ENCODE assay signal across 8 cellular contexts in genomic region chr6:89951574-89952360, GRCh38. TPM values are rescaled to one million over a fixed set of nuclear protein-coding genes. Genes with fewer than 3 reads are reported as not detected.
DNase-seq lines count a peak whose midpoint lies in the region; ATAC-seq and TF ChIP-seq lines count a peak whose summit lies in the region.

No MANE protein-coding gene starts in this region.

- H3K27ac ChIP-seq in CD8-positive, alpha-beta T cell (ENCODE audit: low read depth, low read length), result peak overlapping the region; percentile 47
- H3K27ac ChIP-seq in KOPT-K1 (ENCODE audit: low read depth, low read length, poor library complexity, severe bottlenecking), result peak overlapping the region; percentile 44
- no peak overlapping the region for H3K27ac ChIP-seq in lung (ENCODE audit: low read depth in 1 of 2, low read length in 1 of 2)

- intact Hi-C loops in CD8-positive, alpha-beta T cell (cut with DNase I, micrococcal nuclease), result loop anchor here (1.0 to 10.0 kb wide), 2 partner anchors 133 to 323 kb away; no protein-coding TSS in a partner anchor

- no peak overlapping the region for H3K4me3 ChIP-seq in CD8-positive, alpha-beta T cell (ENCODE audit: low read depth, low read length)
- H3K4me3 ChIP-seq in lung, result no peak overlapping the region

- H3K9me3 Mint-ChIP-seq in CD8-positive, alpha-beta T cell, result no peaks in the 10 kb centered on the region

- peaks cover 72% of the 10 kb centered on the region for H3K4me1 Mint-ChIP-seq in CD8-positive, alpha-beta T cell (ENCODE audit: low read depth)

- no peaks in the 10 kb centered on the region for H3K27me3 ChIP-seq in CD8-positive, alpha-beta T cell (ENCODE audit: insufficient read depth, low read length)
- H3K27me3 ChIP-seq in lung (ENCODE audit: control insufficient read depth, insufficient read depth), result no peaks in the 10 kb centered on the region

- ATAC-seq in CD8-positive, alpha-beta T cell, result no peak
- peak; percentile 20 for ATAC-seq in lung (ENCODE audit: insufficient read depth, low FRiP score)
- no peak for ATAC-seq in HG03045 (IDR thresholded peaks at IDR 0.05; ENCODE audit: unreplicated experiment)
- no peak for ATAC-seq in GM18519 (IDR thresholded peaks at IDR 0.05; ENCODE audit: low FRiP score, unreplicated experiment)

- WGBS in lung, 2 donors, result 62 to 70% methylated on average over 19 of the region's 19 CpGs

- DNase-seq in CD8-positive, alpha-beta T cell, result no peak
- DNase-seq in anterior cingulate cortex (lab: John Stamatoyannopoulos, UW) (peak in 48 of 58 donors; percentile 16 to 77 (median 40)), lung (ENCODE audit: low spot score) (no peak), midbrain (lab: John Stamatoyannopoulos, UW) (no peak), GM19240 (ENCODE audit: insufficient read length, low spot score) (no peak)

- POLR2A ChIA-PET in CD8-positive, alpha-beta T cell (lab: Charles Lee), result interaction anchor here (1.3 to 1.6 kb wide), 2 partner anchors 132 to 525 kb away, joined by 3 to 4 read pairs; no protein-coding TSS in a partner anchor

- peaks cover 55% of the 10 kb centered on the region for H3K4me1 ChIP-seq in CD8-positive, alpha-beta T cell (ENCODE audit: insufficient read depth, low read length)
- H3K4me1 ChIP-seq in lung (ENCODE audit: control insufficient read depth in 2 of 2, insufficient read depth in 2 of 2, low read length in 2 of 2), result no peaks in the 10 kb centered on the region

- peaks cover 55% of the 10 kb centered on the region for H3K36me3 Mint-ChIP-seq in CD8-positive, alpha-beta T cell

- H3K36me3 ChIP-seq in CD8-positive, alpha-beta T cell (ENCODE audit: insufficient read depth, low read length), result peaks cover 33% of the 10 kb centered on the region
- no peaks in the 10 kb centered on the region for H3K36me3 ChIP-seq in KOPT-K1 (ENCODE audit: insufficient read depth, low read length)
- H3K36me3 ChIP-seq in lung (ENCODE audit: control insufficient read depth in 2 of 2, insufficient read depth in 2 of 2, low read length in 2 of 2), result peaks cover 3 to 6% of the 10 kb centered on the region in 2 donors

- H3K9me3 ChIP-seq in CD8-positive, alpha-beta T cell (ENCODE audit: low read length), result no peaks in the 10 kb centered on the region
- H3K9me3 ChIP-seq in KOPT-K1 (ENCODE audit: insufficient read depth, low read length, poor library complexity, severe bottlenecking) (no peaks in the 10 kb centered on the region), lung (ENCODE audit: control insufficient read depth in 2 of 2, insufficient read depth in 1 of 2, low read length in 1 of 2) (no peaks in the 10 kb centered on the region)

- CTCF ChIA-PET in CD8-positive, alpha-beta T cell (lab: Charles Lee), result interaction anchor here (1.1 to 3.9 kb wide), 8 partner anchors 8 to 527 kb away, joined by 3 to 28 read pairs (median 10); no protein-coding TSS in a partner anchor

- no peak for TF ChIP-seq CTCF in CD8-positive, alpha-beta T cell (IDR thresholded peaks at IDR 0.05)
- no peak for TF ChIP-seq CTCF in lung (IDR thresholded peaks at IDR 0.05; ENCODE audit: control extremely low read depth, extremely low read depth)

- no peaks in the 10 kb centered on the region for H3K27me3 Mint-ChIP-seq in CD8-positive, alpha-beta T cell (ENCODE audit: low read depth)

- peak overlapping the region; percentile 71 for H3K4me3 Mint-ChIP-seq in CD8-positive, alpha-beta T cell

- peak overlapping the region; percentile 94 for H3K27ac Mint-ChIP-seq in CD8-positive, alpha-beta T cell

RNA-seq across cellular contexts. Expression of gene GJA10, which starts 57.5 kb away (rescaled TPM):
- total RNA-seq in CD8-positive, alpha-beta T cell, result not detected
- total RNA-seq in lung, result not detected
- polyA plus RNA-seq in lung, result not detected

Comparison
In these comparisons a context has a peak if more than half of its experiments do, and no peak if none do; other contexts are left out.
1. DNase-seq: peak in anterior cingulate cortex (48 of 58); none in CD8-positive, alpha-beta T cell (0 of 7), lung (single experiment), midbrain (single experiment) and GM19240 (single experiment).
2. H3K27ac ChIP-seq: peak in CD8-positive, alpha-beta T cell (single experiment) and KOPT-K1 (single experiment); none in lung (0 of 2).